1 cellular context compared by ENCODE assay signal in genomic region chr7:157559596-157560257, GRCh38.
A peak's percentile ranks its signal among the peaks of the same experiment; 100 is the strongest.
TF ChIP-seq lines count a peak whose summit lies in the region.

No MANE protein-coding gene starts in this region.

TF ChIP-seq in HepG2, 621 proteins besides CTCF, POLR2A, EP300 and RAD21 (continued from another document and continues in another):
- TF ChIP-seq, protein P1, sequence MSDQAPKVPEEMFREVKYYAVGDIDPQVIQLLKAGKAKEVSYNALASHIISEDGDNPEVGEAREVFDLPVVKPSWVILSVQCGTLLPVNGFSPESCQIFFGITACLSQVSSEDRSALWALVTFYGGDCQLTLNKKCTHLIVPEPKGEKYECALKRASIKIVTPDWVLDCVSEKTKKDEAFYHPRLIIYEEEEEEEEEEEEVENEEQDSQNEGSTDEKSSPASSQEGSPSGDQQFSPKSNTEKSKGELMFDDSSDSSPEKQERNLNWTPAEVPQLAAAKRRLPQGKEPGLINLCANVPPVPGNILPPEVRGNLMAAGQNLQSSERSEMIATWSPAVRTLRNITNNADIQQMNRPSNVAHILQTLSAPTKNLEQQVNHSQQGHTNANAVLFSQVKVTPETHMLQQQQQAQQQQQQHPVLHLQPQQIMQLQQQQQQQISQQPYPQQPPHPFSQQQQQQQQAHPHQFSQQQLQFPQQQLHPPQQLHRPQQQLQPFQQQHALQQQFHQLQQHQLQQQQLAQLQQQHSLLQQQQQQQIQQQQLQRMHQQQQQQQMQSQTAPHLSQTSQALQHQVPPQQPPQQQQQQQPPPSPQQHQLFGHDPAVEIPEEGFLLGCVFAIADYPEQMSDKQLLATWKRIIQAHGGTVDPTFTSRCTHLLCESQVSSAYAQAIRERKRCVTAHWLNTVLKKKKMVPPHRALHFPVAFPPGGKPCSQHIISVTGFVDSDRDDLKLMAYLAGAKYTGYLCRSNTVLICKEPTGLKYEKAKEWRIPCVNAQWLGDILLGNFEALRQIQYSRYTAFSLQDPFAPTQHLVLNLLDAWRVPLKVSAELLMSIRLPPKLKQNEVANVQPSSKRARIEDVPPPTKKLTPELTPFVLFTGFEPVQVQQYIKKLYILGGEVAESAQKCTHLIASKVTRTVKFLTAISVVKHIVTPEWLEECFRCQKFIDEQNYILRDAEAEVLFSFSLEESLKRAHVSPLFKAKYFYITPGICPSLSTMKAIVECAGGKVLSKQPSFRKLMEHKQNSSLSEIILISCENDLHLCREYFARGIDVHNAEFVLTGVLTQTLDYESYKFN (CRISPR knock-in tag; conservative IDR thresholded peaks at IDR 0.05): peak; percentile 62
- TF ChIP-seq MAF1 (CRISPR knock-in tag; IDR thresholded peaks at IDR 0.05; ENCODE audit: borderline replicate concordance) (0 out of 2 replicates have a peak, but pooled peaks have one; percentile 40), PRDM10 (CRISPR knock-in tag; IDR thresholded peaks at IDR 0.05; ENCODE audit: low read depth) (no peak), MYC (CRISPR knock-in tag; IDR thresholded peaks at IDR 0.05; ENCODE audit: borderline replicate concordance) (peak; percentile 65; the same call in 1 of the 2 replicates), HDAC1 (CRISPR knock-in tag; IDR thresholded peaks at IDR 0.05) (peak; percentile 78), ARHGAP35 (CRISPR knock-in tag; IDR thresholded peaks at IDR 0.05; ENCODE audit: borderline replicate concordance) (no peak), SMAD9 (CRISPR knock-in tag; IDR thresholded peaks at IDR 0.05) (no peak), KDM5B (CRISPR knock-in tag; IDR thresholded peaks at IDR 0.05; ENCODE audit: borderline replicate concordance) (peak; percentile 11; the same call in 1 of the 2 replicates), MED1 (CRISPR knock-in tag; IDR thresholded peaks at IDR 0.05) (peak; percentile 82), MTF1 (CRISPR knock-in tag; IDR thresholded peaks at IDR 0.05) (no peak), SP140L (CRISPR knock-in tag; IDR thresholded peaks at IDR 0.05; ENCODE audit: borderline replicate concordance) (no peak), CEBPG (CRISPR knock-in tag; IDR thresholded peaks at IDR 0.05) (no peak), IRF2 (CRISPR knock-in tag; IDR thresholded peaks at IDR 0.05) (peak; percentile 57; the same call in 1 of the 2 replicates), ZNF563 (CRISPR knock-in tag; IDR thresholded peaks at IDR 0.05) (no peak; the same call in 1 of the 2 replicates), ZNF276 (CRISPR knock-in tag; IDR thresholded peaks at IDR 0.05; ENCODE audit: low read depth) (no peak), SRSF1 (optimal IDR thresholded peaks at IDR 0.05; ENCODE audit: low read depth, low read length) (no peak), HOXA3 (CRISPR knock-in tag; IDR thresholded peaks at IDR 0.05) (peak; percentile 66), TOE1 (CRISPR knock-in tag; IDR thresholded peaks at IDR 0.05) (no peak), SAFB2 (CRISPR knock-in tag; IDR thresholded peaks at IDR 0.05; ENCODE audit: borderline replicate concordance, low read depth) (no peak), MLXIP (CRISPR knock-in tag; IDR thresholded peaks at IDR 0.05; ENCODE audit: borderline replicate concordance) (no peak), ZNF503 (CRISPR knock-in tag; IDR thresholded peaks at IDR 0.05) (no peak), CBX5 (CRISPR knock-in tag; IDR thresholded peaks at IDR 0.05; ENCODE audit: borderline replicate concordance) (peak; percentile 20; the same call in 1 of the 2 replicates), PATZ1 (CRISPR knock-in tag; IDR thresholded peaks at IDR 0.05) (peak; percentile 91), ZNF710 (CRISPR knock-in tag; IDR thresholded peaks at IDR 0.05; ENCODE audit: borderline replicate concordance) (no peak)
- TF ChIP-seq, protein P2, sequence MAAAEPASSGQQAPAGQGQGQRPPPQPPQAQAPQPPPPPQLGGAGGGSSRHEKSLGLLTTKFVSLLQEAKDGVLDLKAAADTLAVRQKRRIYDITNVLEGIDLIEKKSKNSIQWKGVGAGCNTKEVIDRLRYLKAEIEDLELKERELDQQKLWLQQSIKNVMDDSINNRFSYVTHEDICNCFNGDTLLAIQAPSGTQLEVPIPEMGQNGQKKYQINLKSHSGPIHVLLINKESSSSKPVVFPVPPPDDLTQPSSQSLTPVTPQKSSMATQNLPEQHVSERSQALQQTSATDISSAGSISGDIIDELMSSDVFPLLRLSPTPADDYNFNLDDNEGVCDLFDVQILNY (CRISPR knock-in tag; conservative IDR thresholded peaks at IDR 0.05): no peak
- TF ChIP-seq, protein P3, sequence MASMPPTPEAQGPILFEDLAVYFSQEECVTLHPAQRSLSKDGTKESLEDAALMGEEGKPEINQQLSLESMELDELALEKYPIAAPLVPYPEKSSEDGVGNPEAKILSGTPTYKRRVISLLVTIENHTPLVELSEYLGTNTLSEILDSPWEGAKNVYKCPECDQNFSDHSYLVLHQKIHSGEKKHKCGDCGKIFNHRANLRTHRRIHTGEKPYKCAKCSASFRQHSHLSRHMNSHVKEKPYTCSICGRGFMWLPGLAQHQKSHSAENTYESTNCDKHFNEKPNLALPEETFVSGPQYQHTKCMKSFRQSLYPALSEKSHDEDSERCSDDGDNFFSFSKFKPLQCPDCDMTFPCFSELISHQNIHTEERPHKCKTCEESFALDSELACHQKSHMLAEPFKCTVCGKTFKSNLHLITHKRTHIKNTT (CRISPR knock-in tag; IDR thresholded peaks at IDR 0.05): no peak
- TF ChIP-seq, protein P4, sequence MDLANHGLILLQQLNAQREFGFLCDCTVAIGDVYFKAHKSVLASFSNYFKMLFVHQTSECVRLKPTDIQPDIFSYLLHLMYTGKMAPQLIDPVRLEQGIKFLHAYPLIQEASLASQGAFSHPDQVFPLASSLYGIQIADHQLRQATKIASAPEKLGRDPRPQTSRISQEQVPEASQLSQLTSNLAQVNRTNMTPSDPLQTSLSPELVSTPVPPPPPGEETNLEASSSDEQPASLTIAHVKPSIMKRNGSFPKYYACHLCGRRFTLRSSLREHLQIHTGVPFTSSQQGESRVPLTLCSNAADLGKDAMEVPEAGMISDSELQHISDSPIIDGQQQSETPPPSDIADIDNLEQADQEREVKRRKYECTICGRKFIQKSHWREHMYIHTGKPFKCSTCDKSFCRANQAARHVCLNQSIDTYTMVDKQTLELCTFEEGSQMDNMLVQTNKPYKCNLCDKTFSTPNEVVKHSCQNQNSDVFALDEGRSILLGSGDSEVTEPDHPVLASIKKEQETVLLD (CRISPR knock-in tag; IDR thresholded peaks at IDR 0.05; ENCODE audit: low read depth): no peak
